In the genomic region with DNA sequence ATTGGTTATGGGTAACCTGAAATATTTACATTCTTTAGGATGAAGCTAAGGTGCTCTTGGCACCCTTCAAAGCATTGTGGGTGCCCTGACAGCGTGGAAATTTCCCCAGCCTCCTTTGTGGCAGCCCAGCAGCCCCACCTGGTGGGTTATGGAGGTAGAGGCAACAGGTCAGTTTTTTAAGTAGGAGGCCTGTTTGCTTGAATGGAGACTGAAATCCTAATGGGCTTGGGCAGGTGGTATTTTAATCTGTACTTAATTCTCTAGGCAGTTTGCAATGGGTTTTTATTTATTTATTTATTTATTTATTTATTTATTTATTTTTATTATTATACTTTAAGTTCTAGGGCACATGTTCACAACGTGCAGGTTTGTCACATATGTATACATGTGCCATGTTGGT, we compare ENCODE assay signal across 8 cellular contexts.
DNase-seq lines count a peak whose midpoint lies in the region; ATAC-seq and TF ChIP-seq lines count a peak whose summit lies in the region.

No MANE protein-coding gene starts in this region.

- no peaks in the 10 kb centered on the region for H3K9me3 Mint-ChIP-seq in activated T-helper 1 cell treated with anti-CD3 and anti-CD28 coated beads, Interleukin-12 subunit alpha, Interleukin-12 subunit beta, Interleukin-2, Interleukin-4 antibody, amounts not matched to agents 30 ng/mL and 10 ng/mL and 1 ng/mL, durations not matched to agents 14 hours and 24 hours and 36 hours

- H3K27ac Mint-ChIP-seq in activated T-helper 1 cell treated with anti-CD3 and anti-CD28 coated beads, Interleukin-12 subunit alpha, Interleukin-12 subunit beta, Interleukin-2, Interleukin-4 antibody, amounts not matched to agents 30 ng/mL and 10 ng/mL and 1 ng/mL, durations not matched to agents 14 hours and 24 hours and 36 hours = no peak overlapping the region

- ATAC-seq in HG02938 (IDR thresholded peaks at IDR 0.05; ENCODE audit: unreplicated experiment) (peak; percentile 71), HG02759 (IDR thresholded peaks at IDR 0.05; ENCODE audit: unreplicated experiment) (no peak)

- no peak overlapping the region for H3K4me3 Mint-ChIP-seq in activated T-helper 1 cell treated with anti-CD3 and anti-CD28 coated beads, Interleukin-12 subunit alpha, Interleukin-12 subunit beta, Interleukin-2, Interleukin-4 antibody, amounts not matched to agents 30 ng/mL and 10 ng/mL and 1 ng/mL, durations not matched to agents 14 hours and 24 hours and 36 hours

- DNase-seq in RKO (ENCODE audit: low spot score) (peak; percentile 63), glomerular visceral epithelial cell (ENCODE audit: extremely low spot score) (peak; percentile 56), NCI-H1048 (lab: John Stamatoyannopoulos, UW) (no peak)
- peak; percentile 45 for DNase-seq in activated T-helper 1 cell treated with anti-CD3 and anti-CD28 coated beads, Interleukin-12 subunit alpha, Interleukin-12 subunit beta, Interleukin-2, Interleukin-4 antibody, amounts not matched to agents 30 ng/mL and 10 ng/mL and 1 ng/mL, durations not matched to agents 14 hours and 24 hours and 36 hours (ENCODE audit: low spot score)
- DNase-seq in stimulated activated CD4-positive, alpha-beta T cell treated with anti-CD3 and anti-CD28 coated beads, Interleukin-15, amount 100 ng/mL, for 48 hours (ENCODE audit: low read depth in 2 of 2) = peak; percentile 33 to 61

- TF ChIP-seq CTCF in GM12875 (IDR thresholded peaks at IDR 0.05; ENCODE audit: borderline replicate concordance, insufficient read depth, low read depth, low read length) = peak; percentile 68

- H3K4me3 ChIP-seq in GM12875 (ENCODE audit: low read depth, low read length) = no peak overlapping the region

- peaks cover 5% of the 10 kb centered on the region for H3K4me1 Mint-ChIP-seq in activated T-helper 1 cell treated with anti-CD3 and anti-CD28 coated beads, Interleukin-12 subunit alpha, Interleukin-12 subunit beta, Interleukin-2, Interleukin-4 antibody, amounts not matched to agents 30 ng/mL and 10 ng/mL and 1 ng/mL, durations not matched to agents 14 hours and 24 hours and 36 hours (ENCODE audit: low read depth)

- H3K36me3 Mint-ChIP-seq in activated T-helper 1 cell treated with anti-CD3 and anti-CD28 coated beads, Interleukin-12 subunit alpha, Interleukin-12 subunit beta, Interleukin-2, Interleukin-4 antibody, amounts not matched to agents 30 ng/mL and 10 ng/mL and 1 ng/mL, durations not matched to agents 14 hours and 24 hours and 36 hours (ENCODE audit: low read depth) = no peaks in the 10 kb centered on the region

- H3K27me3 Mint-ChIP-seq in activated T-helper 1 cell treated with anti-CD3 and anti-CD28 coated beads, Interleukin-12 subunit alpha, Interleukin-12 subunit beta, Interleukin-2, Interleukin-4 antibody, amounts not matched to agents 30 ng/mL and 10 ng/mL and 1 ng/mL, durations not matched to agents 14 hours and 24 hours and 36 hours (ENCODE audit: insufficient read depth) = no peaks in the 10 kb centered on the region

- intact Hi-C loops in activated T-helper 1 cell treated with anti-CD3 and anti-CD28 coated beads, Interleukin-12 subunit alpha, Interleukin-12 subunit beta, Interleukin-2, Interleukin-4 antibody, amounts not matched to agents 30 ng/mL and 10 ng/mL and 1 ng/mL, durations not matched to agents 14 hours and 24 hours and 36 hours (cut with micrococcal nuclease) = loop anchor here (1.0 kb wide), 3 partner anchors 16 to 345 kb away; no protein-coding TSS in a partner anchor
